ENCODE assay signal across 15 cellular contexts in the genomic region with DNA sequence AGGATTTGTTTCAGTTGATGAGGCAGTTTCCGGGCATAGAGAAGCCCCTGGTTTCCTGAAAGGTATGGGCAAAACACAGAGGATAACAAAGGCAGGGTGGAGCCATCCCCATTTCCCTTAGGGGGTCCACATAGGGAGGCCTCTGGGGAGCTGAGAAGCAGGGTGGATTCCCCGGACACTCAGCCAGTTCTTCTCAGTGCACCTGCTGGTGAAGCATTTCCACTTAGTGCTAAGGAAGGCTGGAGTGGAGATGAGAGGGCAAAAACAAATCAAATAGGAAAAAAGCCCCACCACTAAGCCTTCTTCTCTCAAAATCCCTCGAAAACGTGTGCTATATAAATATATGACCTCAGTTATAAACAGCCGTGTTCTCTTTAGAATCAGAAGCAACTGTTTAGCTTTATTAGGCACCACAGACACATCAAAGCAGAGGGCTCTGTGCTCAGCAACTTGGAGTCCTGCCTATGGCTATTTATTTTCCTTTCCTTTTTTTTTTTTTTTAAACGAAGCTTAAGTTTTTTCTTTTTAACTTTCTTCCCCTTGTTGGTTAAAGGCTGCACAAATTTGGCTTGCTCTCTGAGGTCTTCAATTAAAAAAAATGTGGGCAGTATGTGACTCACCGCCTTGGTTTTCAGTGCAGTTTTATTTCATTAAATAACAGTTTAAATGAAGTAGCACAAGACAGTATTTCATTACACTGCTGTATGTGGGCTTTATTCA.
DNase-seq lines count a peak whose midpoint lies in the region; ATAC-seq, FAIRE-seq and TF ChIP-seq lines count a peak whose summit lies in the region.
"Had no signal": no experiment of that assay in that cellular context is flagged by ENCODE, and none has a peak within 500 bp of the region (broad histone marks: within the 10 kb centered on the region; RNA-seq: fewer than 3 reads in every experiment).

No MANE protein-coding gene starts in this region.

- H3K27ac Mint-ChIP-seq in Calu3 (ENCODE audit: unreplicated experiment): no peak overlapping the region
- H3K27ac Mint-ChIP-seq: activated CD4-positive, alpha-beta T cell treated with anti-CD3 and anti-CD28 coated beads, Interleukin-2, amount 10 ng/mL, durations not matched to agents 24 days and 14 days; activated naive CD4-positive, alpha-beta T cell treated with anti-CD3 and anti-CD28 coated beads, Interleukin-2, amount 10 ng/mL, durations not matched to agents 7 days and 5 days; effector memory CD8-positive, alpha-beta T cell had no signal

- CTCF ChIA-PET in AG04450 (lab: Charles Lee): interaction anchor here (0.7 to 2.1 kb wide), 5 partner anchors 36 to 641 kb away, joined by 6 to 14 read pairs (median 7); no protein-coding TSS in a partner anchor
- CTCF ChIA-PET in Calu3 (lab: Charles Lee): interaction anchor here (0.6 kb wide), 1 partner anchor 152 kb away, joined by 3 read pairs; no protein-coding TSS in a partner anchor

- no peaks in the 10 kb centered on the region for H3K9me3 Mint-ChIP-seq in Calu3 (ENCODE audit: low read depth, unreplicated experiment)
- H3K9me3 Mint-ChIP-seq: activated CD4-positive, alpha-beta T cell treated with anti-CD3 and anti-CD28 coated beads, Interleukin-2, amount 10 ng/mL, durations not matched to agents 24 days and 14 days; activated naive CD4-positive, alpha-beta T cell treated with anti-CD3 and anti-CD28 coated beads, Interleukin-2, amount 10 ng/mL, durations not matched to agents 7 days and 5 days had no signal

- H3K9me3 ChIP-seq in AG04450 (ENCODE audit: control insufficient read depth, insufficient read depth, low read length): no peaks in the 10 kb centered on the region
- H3K9me3 ChIP-seq: testis had no signal

- H3K4me1 Mint-ChIP-seq in Calu3 (ENCODE audit: low read depth, unreplicated experiment): no peaks in the 10 kb centered on the region
- H3K4me1 Mint-ChIP-seq: activated CD4-positive, alpha-beta T cell treated with anti-CD3 and anti-CD28 coated beads, Interleukin-2, amount 10 ng/mL, durations not matched to agents 24 days and 14 days; activated naive CD4-positive, alpha-beta T cell treated with anti-CD3 and anti-CD28 coated beads, Interleukin-2, amount 10 ng/mL, durations not matched to agents 7 days and 5 days had no signal

- FAIRE-seq in bronchial epithelial cell (lab: Jason Lieb, UNC): no peak

- no peaks in the 10 kb centered on the region for H3K36me3 ChIP-seq in bronchial epithelial cell (ENCODE audit: control insufficient read depth, insufficient read depth, low read length)

- TF ChIP-seq CTCF in AG04450 (IDR thresholded peaks at IDR 0.05; ENCODE audit: low read depth, low read length): no peak
- TF ChIP-seq CTCF in bronchial epithelial cell (IDR thresholded peaks at IDR 0.05; ENCODE audit: insufficient read depth, low read length, severe bottlenecking): no peak
- TF ChIP-seq CTCF in Calu3 (IDR thresholded peaks at IDR 0.05; ENCODE audit: unreplicated experiment): no peak

- H3K4me3 ChIP-seq in AG04450 (ENCODE audit: low read depth, low read length) (no peak overlapping the region), bronchial epithelial cell (ENCODE audit: low read depth, low read length) (no peak overlapping the region)
- H3K4me3 ChIP-seq: testis had no signal

- H3K27me3 ChIP-seq in AG04450 (ENCODE audit: control insufficient read depth, insufficient read depth, low read length) (peaks cover 6% of the 10 kb centered on the region), bronchial epithelial cell (ENCODE audit: control insufficient read depth, insufficient read depth, low read length) (peaks cover 12% of the 10 kb centered on the region)
- H3K27me3 ChIP-seq: testis had no signal

- no peaks in the 10 kb centered on the region for H3K36me3 Mint-ChIP-seq in Calu3 (ENCODE audit: insufficient read depth, unreplicated experiment)
- H3K36me3 Mint-ChIP-seq: activated naive CD4-positive, alpha-beta T cell treated with anti-CD3 and anti-CD28 coated beads, Interleukin-2, amount 10 ng/mL, durations not matched to agents 7 days and 5 days had no signal

- intact Hi-C loops in Calu3 (cut with micrococcal nuclease; ENCODE audit: unreplicated experiment): no loop called here

- no TSS peak for BruUV-seq in Calu3 (replicated peaks; lab: Mats Ljungman, UMichigan)

- H3K27me3 Mint-ChIP-seq in Calu3 (ENCODE audit: unreplicated experiment): no peaks in the 10 kb centered on the region
- H3K27me3 Mint-ChIP-seq: activated naive CD4-positive, alpha-beta T cell treated with anti-CD3 and anti-CD28 coated beads, Interleukin-2, amount 10 ng/mL, durations not matched to agents 7 days and 5 days had no signal

- no peak overlapping the region for H3K27ac ChIP-seq in AG04450 (ENCODE audit: low read depth, low read length)
- H3K27ac ChIP-seq: testis had no signal

- DNase-seq in AG04450 (ENCODE audit: low read depth, low spot score) (peak; percentile 86), HS-5 (ENCODE audit: low read depth) (peak; percentile 32), bronchial epithelial cell (ENCODE audit: low read depth) (peak; percentile 35), myocyte (ENCODE audit: low read depth) (peak; percentile 48), NCI-H187 (lab: John Stamatoyannopoulos, UW) (no peak), Calu3 (no peak)
- DNase-seq: activated CD4-positive, alpha-beta T cell treated with anti-CD3 and anti-CD28 coated beads, Interleukin-2, amount 10 ng/mL, durations not matched to agents 24 days and 14 days; activated naive CD4-positive, alpha-beta T cell treated with anti-CD3 and anti-CD28 coated beads, Interleukin-2, amount 10 ng/mL, durations not matched to agents 7 days and 5 days; C1 segment of cervical spinal cord; effector memory CD8-positive, alpha-beta T cell; NCI-H2029 treated with DMSO at 0.1 percent for 48 hours; occipital lobe; testis had no signal

- POLR2A ChIA-PET in AG04450 (lab: Yijun Ruan, JAX): interaction anchor here (0.5 to 2.3 kb wide), 10 partner anchors 11 to 311 kb away, joined by 3 to 19 read pairs (median 4); partner anchors contain the start of genes CEP120, PRDM6 and SNX24

- ATAC-seq in GM19463 (IDR thresholded peaks at IDR 0.05; ENCODE audit: unreplicated experiment): no peak
- no peak for ATAC-seq in HG03097 (IDR thresholded peaks at IDR 0.05; ENCODE audit: low FRiP score, unreplicated experiment)
- ATAC-seq: effector memory CD8-positive, alpha-beta T cell had no signal

- no peak overlapping the region for H3K4me3 Mint-ChIP-seq in Calu3 (ENCODE audit: low read depth, unreplicated experiment)
- H3K4me3 Mint-ChIP-seq: activated CD4-positive, alpha-beta T cell treated with anti-CD3 and anti-CD28 coated beads, Interleukin-2, amount 10 ng/mL, durations not matched to agents 24 days and 14 days; activated naive CD4-positive, alpha-beta T cell treated with anti-CD3 and anti-CD28 coated beads, Interleukin-2, amount 10 ng/mL, durations not matched to agents 7 days and 5 days; effector memory CD8-positive, alpha-beta T cell had no signal

Comparison
In these comparisons a context has a peak if more than half of its experiments do, and no peak if none do; other contexts are left out.
1. DNase-seq: peak in AG04450 (single experiment), HS-5 (single experiment), bronchial epithelial cell (single experiment) and myocyte (single experiment); none in NCI-H187 (0 of 2) and Calu3 (single experiment).